Comparison of ENCODE assay signal across 18 cellular contexts in genomic region chr6:109343518-109343917, GRCh38. TPM values are rescaled to one million over a fixed set of nuclear protein-coding genes. Genes with fewer than 3 reads are reported as not detected.
A peak's percentile ranks its signal among the peaks of the same experiment; 100 is the strongest.
DNase-seq lines count a peak whose midpoint lies in the region; ATAC-seq, FAIRE-seq and TF ChIP-seq lines count a peak whose summit lies in the region.
"Had no signal": no experiment of that assay in that cellular context is flagged by ENCODE, and none has a peak within 500 bp of the region (broad histone marks: within the 10 kb centered on the region; RNA-seq: fewer than 3 reads in every experiment).

No MANE protein-coding gene starts in this region.

- H3K4me1 ChIP-seq in Caco-2 (no peaks in the 10 kb centered on the region), mucosa of stomach (ENCODE audit: control insufficient read depth, insufficient read depth, low read length) (peaks cover 41% of the 10 kb centered on the region)

- H3K4me3 ChIP-seq in Caco-2 (ENCODE audit: low read depth, low read length) (no peak overlapping the region), mucosa of stomach (ENCODE audit: low read length) (no peak overlapping the region)
- H3K4me3 ChIP-seq: BLaER1 treated with 17β-estradiol and CSF1 and Interleukin-3, amounts not matched to agents 10 nM and 100 nM; GM12878; GM23338 had no signal

- H3K36me3 ChIP-seq in Caco-2 (ENCODE audit: control insufficient read depth, insufficient read depth, low read length), result no peaks in the 10 kb centered on the region
- H3K36me3 ChIP-seq in mucosa of stomach (ENCODE audit: control insufficient read depth, insufficient read depth, low read length), result no peaks in the 10 kb centered on the region
- H3K36me3 ChIP-seq: BLaER1 treated with 17β-estradiol and CSF1 and Interleukin-3, amounts not matched to agents 10 nM and 100 nM had no signal

- peak overlapping the region; percentile 41 for H3K9ac ChIP-seq in mucosa of stomach (ENCODE audit: low read length)
- H3K9ac ChIP-seq: BLaER1 treated with 17β-estradiol and CSF1 and Interleukin-3, amounts not matched to agents 10 nM and 100 nM had no signal

- intact Hi-C loops in Caco-2 (cut with micrococcal nuclease; ENCODE audit: unreplicated experiment), result no loop called here

- H3K4me1 Mint-ChIP-seq in Caco-2 (ENCODE audit: low read depth, unreplicated experiment), result peaks cover 10% of the 10 kb centered on the region
- H3K4me1 Mint-ChIP-seq in T-helper 17 cell, result peaks cover 2% of the 10 kb centered on the region
- H3K4me1 Mint-ChIP-seq in progenitor cell of endocrine pancreas (ENCODE audit: low read depth), result peaks cover 12% of the 10 kb centered on the region
- H3K4me1 Mint-ChIP-seq: B cell had no signal

- no peak for FAIRE-seq in GM19239 (lab: Jason Lieb, UNC)
- FAIRE-seq: GM12878, H54 had no signal

- H3K27ac Mint-ChIP-seq in Caco-2 (ENCODE audit: unreplicated experiment) (peak overlapping the region; percentile 85), T-helper 17 cell (peak overlapping the region; percentile 24), progenitor cell of endocrine pancreas (peak overlapping the region; percentile 70)
- H3K27ac Mint-ChIP-seq: CD8-positive, alpha-beta T cell; GM23338; HFFc6 had no signal

- H3K36me3 Mint-ChIP-seq in Caco-2 (ENCODE audit: insufficient read depth, unreplicated experiment), result peaks cover 8% of the 10 kb centered on the region
- H3K36me3 Mint-ChIP-seq in T-helper 17 cell (ENCODE audit: low read depth), result no peaks in the 10 kb centered on the region
- no peaks in the 10 kb centered on the region for H3K36me3 Mint-ChIP-seq in progenitor cell of endocrine pancreas (ENCODE audit: insufficient read depth)
- H3K36me3 Mint-ChIP-seq: CD8-positive, alpha-beta T cell had no signal

- POLR2A ChIA-PET in Caco-2 (lab: Charles Lee), result no interaction called here

- H3K9me3 Mint-ChIP-seq in Caco-2 (ENCODE audit: unreplicated experiment) (no peaks in the 10 kb centered on the region), progenitor cell of endocrine pancreas (ENCODE audit: low read depth) (no peaks in the 10 kb centered on the region)
- H3K9me3 Mint-ChIP-seq: CD8-positive, alpha-beta T cell; GM23338; HFFc6 had no signal

- no peak overlapping the region for H3K4me3 Mint-ChIP-seq in Caco-2 (ENCODE audit: unreplicated experiment)
- no peak overlapping the region for H3K4me3 Mint-ChIP-seq in T-helper 17 cell
- H3K4me3 Mint-ChIP-seq in progenitor cell of endocrine pancreas (ENCODE audit: low read depth), result no peak overlapping the region
- H3K4me3 Mint-ChIP-seq: B cell; CD8-positive, alpha-beta T cell; GM23338; HFFc6 had no signal

- BruUV-seq in Caco-2 (replicated peaks; lab: Mats Ljungman, UMichigan), result no TSS peak

- H3K9me3 ChIP-seq in Caco-2, result no peaks in the 10 kb centered on the region
- H3K9me3 ChIP-seq in T-helper 17 cell (ENCODE audit: control insufficient read depth, low read length, poor library complexity, severe bottlenecking), result no peaks in the 10 kb centered on the region
- H3K9me3 ChIP-seq in mucosa of stomach (ENCODE audit: control insufficient read depth, low read length), result no peaks in the 10 kb centered on the region
- H3K9me3 ChIP-seq: BLaER1 treated with 17β-estradiol and CSF1 and Interleukin-3, amounts not matched to agents 10 nM and 100 nM had no signal

- CTCF ChIA-PET in Caco-2 (lab: Charles Lee), result no interaction called here

- no peaks in the 10 kb centered on the region for H3K27me3 Mint-ChIP-seq in Caco-2 (ENCODE audit: insufficient read depth, unreplicated experiment)
- H3K27me3 Mint-ChIP-seq in T-helper 17 cell, result no peaks in the 10 kb centered on the region
- no peaks in the 10 kb centered on the region for H3K27me3 Mint-ChIP-seq in progenitor cell of endocrine pancreas
- H3K27me3 Mint-ChIP-seq: B cell had no signal

- H3K27me3 ChIP-seq in Caco-2 (replicated peaks; ENCODE audit: control insufficient read depth, insufficient read depth, low read length) (no peaks in the 10 kb centered on the region), mucosa of stomach (ENCODE audit: control insufficient read depth, insufficient read depth, low read length) (no peaks in the 10 kb centered on the region)
- H3K27me3 ChIP-seq: BLaER1 treated with 17β-estradiol and CSF1 and Interleukin-3, amounts not matched to agents 10 nM and 100 nM had no signal

- no peak for ATAC-seq in T-helper 17 cell
- ATAC-seq: CD8-positive, alpha-beta T cell; GM12878; HCT116 had no signal

- TF ChIP-seq CTCF in Caco-2 (IDR thresholded peaks at IDR 0.05; ENCODE audit: insufficient read depth in 1 of 2, low read depth in 1 of 2, low read length in 1 of 2, severe bottlenecking in 1 of 2, unreplicated experiment in 1 of 2) (no peak), progenitor cell of endocrine pancreas (IDR thresholded peaks at IDR 0.05; ENCODE audit: unreplicated experiment) (no peak)

- DNase-seq in Caco-2, result no peak
- no peak for DNase-seq in T-helper 17 cell
- DNase-seq in progenitor cell of endocrine pancreas (ENCODE audit: low spot score, unreplicated experiment), result no peak
- DNase-seq in NCI-H510A treated with DMSO at 0.1 percent for 48 hours (lab: John Stamatoyannopoulos, UW), result no peak
- DNase-seq in activated CD4-positive, alpha-beta T cell treated with anti-CD3 and anti-CD28 coated beads for 1 hour, result no peak
- no peak for DNase-seq in GM19239 (ENCODE audit: insufficient read length, low spot score)
- DNase-seq: CD8-positive, alpha-beta T cell; DMS 273 treated with DMSO at 0.1 percent for 48 hours; DND-41; EL; HFFc6 had no signal

RNA-seq across cellular contexts. Expression of gene CD164, which starts 38.7 kb away (rescaled TPM):
- total RNA-seq in Caco-2 (2022) (224 and 228 TPM in 2 replicates), T-helper 17 cell (100 to 1,000 TPM; 171 to 176 TPM), progenitor cell of endocrine pancreas (258 and 262 TPM in 2 replicates)

Comparison
In these comparisons a context has a peak if more than half of its experiments do, and no peak if none do; other contexts are left out.
1. H3K27ac Mint-ChIP-seq: peak in every context shown above with its lines; median percentile 85 in Caco-2; 70 in progenitor cell of endocrine pancreas; 24 in T-helper 17 cell.